In genomic region chr14:21525571-21525970, GRCh38 we compare ENCODE assay signal across 9 cellular contexts. TPM values are rescaled to one million over a fixed set of nuclear protein-coding genes. Genes with fewer than 3 reads are reported as not detected.
DNase-seq lines count a peak whose midpoint lies in the region; ATAC-seq and TF ChIP-seq lines count a peak whose summit lies in the region.
"Had no signal": no experiment of that assay in that cellular context is flagged by ENCODE, and none has a peak within 500 bp of the region (broad histone marks: within the 10 kb centered on the region; RNA-seq: fewer than 3 reads in every experiment).

No MANE protein-coding gene starts in this region.

- H3K4me3 Mint-ChIP-seq in T-helper 17 cell (peak overlapping the region; percentile 92), progenitor cell of endocrine pancreas (ENCODE audit: low read depth) (peak overlapping the region; percentile 83)

- peak; percentile 12 for ATAC-seq in T-helper 17 cell
- peak; percentile 8 for ATAC-seq in foreskin keratinocyte
- no peak for ATAC-seq in GM19467 (IDR thresholded peaks at IDR 0.05; ENCODE audit: unreplicated experiment)
- no peak for ATAC-seq in HG03196 (IDR thresholded peaks at IDR 0.05; ENCODE audit: unreplicated experiment)
- ATAC-seq in HG02973 (IDR thresholded peaks at IDR 0.05; ENCODE audit: unreplicated experiment), result no peak

- H3K4me1 ChIP-seq in foreskin keratinocyte, result peaks cover 2% of the 10 kb centered on the region

- TF ChIP-seq CTCF in foreskin keratinocyte (conservative IDR thresholded peaks at IDR 0.05) (no peak), progenitor cell of endocrine pancreas (IDR thresholded peaks at IDR 0.05; ENCODE audit: unreplicated experiment) (no peak)

- DNase-seq in DMS 273 (lab: John Stamatoyannopoulos, UW; ENCODE audit: unreplicated experiment) (peak; percentile 65), DMS 273 treated with DMSO at 0.1 percent for 48 hours (lab: John Stamatoyannopoulos, UW) (no peak), T-helper 17 cell (no peak), foreskin keratinocyte (no peak), progenitor cell of endocrine pancreas (ENCODE audit: low spot score, unreplicated experiment) (no peak)

- H3K27me3 ChIP-seq in foreskin keratinocyte, result peaks cover 8% of the 10 kb centered on the region

- H3K27ac Mint-ChIP-seq in T-helper 17 cell, result no peak overlapping the region
- H3K27ac Mint-ChIP-seq in progenitor cell of endocrine pancreas, result peak overlapping the region; percentile 75

- H3K27ac ChIP-seq in foreskin keratinocyte, result no peak overlapping the region
- H3K27ac ChIP-seq: 22Rv1 had no signal

- peaks cover 17% of the 10 kb centered on the region for H3K4me1 Mint-ChIP-seq in T-helper 17 cell
- peaks cover 51% of the 10 kb centered on the region for H3K4me1 Mint-ChIP-seq in progenitor cell of endocrine pancreas (ENCODE audit: low read depth)

- no peaks in the 10 kb centered on the region for H3K36me3 Mint-ChIP-seq in T-helper 17 cell (ENCODE audit: low read depth)
- peaks cover 24% of the 10 kb centered on the region for H3K36me3 Mint-ChIP-seq in progenitor cell of endocrine pancreas (ENCODE audit: insufficient read depth)

- H3K27me3 Mint-ChIP-seq in T-helper 17 cell (no peaks in the 10 kb centered on the region), progenitor cell of endocrine pancreas (no peaks in the 10 kb centered on the region)

- H3K9me3 Mint-ChIP-seq in progenitor cell of endocrine pancreas (ENCODE audit: low read depth), result no peaks in the 10 kb centered on the region

- no peaks in the 10 kb centered on the region for H3K9me3 ChIP-seq in T-helper 17 cell (ENCODE audit: control insufficient read depth, low read length, poor library complexity, severe bottlenecking)

RNA-seq across cellular contexts. Expression of gene SALL2, which starts 0.6 kb away (rescaled TPM):
- total RNA-seq in T-helper 17 cell (1 to 10 TPM; 1.9 to 2.1 TPM), foreskin keratinocyte (2.1 and 2.6 TPM in 2 replicates), progenitor cell of endocrine pancreas (83.5 and 89.2 TPM in 2 replicates)
- polyA plus RNA-seq in foreskin keratinocyte, result 1.6 and 1.8 TPM in 2 replicates

RNA-seq across cellular contexts. Expression of gene METTL3, which starts 14.4 kb away (rescaled TPM):
- 10 to 100 TPM; 42.3 to 46.5 TPM for total RNA-seq in T-helper 17 cell
- total RNA-seq in foreskin keratinocyte, result 49.0 and 51.7 TPM in 2 replicates
- polyA plus RNA-seq in foreskin keratinocyte, result 37.4 and 45.3 TPM in 2 replicates
- 82.6 and 82.7 TPM in 2 replicates for total RNA-seq in progenitor cell of endocrine pancreas

RNA-seq across cellular contexts. Expression of gene TOX4, which starts 48.6 kb away (rescaled TPM):
- total RNA-seq in T-helper 17 cell, result 100 to 1,000 TPM in 1 of 2 donors, 10 to 100 TPM in 1; 97.3 to 110 TPM
- 51.4 and 53.1 TPM in 2 replicates for total RNA-seq in foreskin keratinocyte
- polyA plus RNA-seq in foreskin keratinocyte, result 39.6 and 44.8 TPM in 2 replicates
- 65.1 and 71.8 TPM in 2 replicates for total RNA-seq in progenitor cell of endocrine pancreas

RNA-seq across cellular contexts. Expression of gene RAB2B, which starts 48.8 kb away (rescaled TPM):
- total RNA-seq in T-helper 17 cell (10 to 100 TPM; 35.3 to 42.6 TPM), foreskin keratinocyte (12.6 TPM in 2 replicates), progenitor cell of endocrine pancreas (41.0 and 45.2 TPM in 2 replicates)
- polyA plus RNA-seq in foreskin keratinocyte, result 4.8 and 5.3 TPM in 2 replicates

RNA-seq across cellular contexts. Expression of gene OR10G3, which starts 54.3 kb away (rescaled TPM):
- total RNA-seq in T-helper 17 cell, result not detected
- not detected in 2 replicates for total RNA-seq in foreskin keratinocyte
- not detected in 2 replicates for polyA plus RNA-seq in foreskin keratinocyte
- not detected in 2 replicates for total RNA-seq in progenitor cell of endocrine pancreas

Comparison
In these comparisons a context has a peak if more than half of its experiments do, and no peak if none do; other contexts are left out.
1. ATAC-seq: peak in T-helper 17 cell (single experiment) and foreskin keratinocyte (single experiment); none in GM19467 (single experiment), HG03196 (single experiment) and HG02973 (single experiment).
2. RNA of gene SALL2, which starts 0.6 kb away (total RNA-seq): 83.5 to 89.2 TPM in progenitor cell of endocrine pancreas; 2.1 to 2.6 TPM in foreskin keratinocyte and 1.9 to 2.1 TPM in T-helper 17 cell; every median in the first group is over 10 times any median in the second.